ENCODE assay signal across 29 cellular contexts in genomic region chr12:114850853-114851252, GRCh38.
"Had no signal": no experiment of that assay in that cellular context is flagged by ENCODE, and none has a peak within 500 bp of the region (broad histone marks: within the 10 kb centered on the region; RNA-seq: fewer than 3 reads in every experiment).

No MANE protein-coding gene starts in this region.

- H3K9ac ChIP-seq: neural progenitor cell, parathyroid adenoma had no signal

- H3K27me3 ChIP-seq: neural progenitor cell, ovary, right lobe of liver, sigmoid colon, stomach, thyroid gland, tibial nerve, upper lobe of right lung, vagina had no signal

- ATAC-seq: naive thymus-derived CD4-positive, alpha-beta T cell; natural killer cell; psoas muscle; right cardiac atrium; right lobe of liver; stimulated activated effector memory CD8-positive, alpha-beta T cell treated with anti-CD3 and anti-CD28 coated beads, Interleukin-12 subunit alpha, Interleukin-12 subunit beta, amount 100 ng/mL, for 72 hours; stimulated activated naive B cell treated with anti-CD40 and anti-IgM and Interleukin-4, amounts not matched to agents 10 μg/mL and 1 μg/mL and 100 μg/mL, for 72 hours; upper lobe of right lung had no signal

- H3K27me3 Mint-ChIP-seq: stimulated activated naive CD8-positive, alpha-beta T cell treated with anti-CD3 and anti-CD28 coated beads, Interleukin-15, Interleukin-2, amounts not matched to agents 100 ng/mL and 50 ng/mL, for 24 hours had no signal

- H3K79me2 ChIP-seq: parathyroid adenoma had no signal

- H3K27ac Mint-ChIP-seq: naive thymus-derived CD4-positive, alpha-beta T cell; natural killer cell; nephron; neural progenitor cell; progenitor cell of endocrine pancreas; stimulated activated effector memory CD8-positive, alpha-beta T cell treated with anti-CD3 and anti-CD28 coated beads, Interleukin-12 subunit alpha, Interleukin-12 subunit beta, amount 100 ng/mL, for 72 hours; stimulated activated naive B cell treated with anti-CD40 and anti-IgM and Interleukin-4, amounts not matched to agents 10 μg/mL and 1 μg/mL and 100 μg/mL, for 72 hours; stimulated activated naive CD8-positive, alpha-beta T cell treated with anti-CD3 and anti-CD28 coated beads, Interleukin-15, Interleukin-2, amounts not matched to agents 100 ng/mL and 50 ng/mL, for 24 hours; type B pancreatic cell had no signal

- H3K4me3 ChIP-seq: neural progenitor cell, ovary, psoas muscle, right lobe of liver, sigmoid colon, stomach, thoracic aorta, thyroid gland, tibial nerve, upper lobe of right lung, vagina had no signal

- H2AFZ ChIP-seq: neural progenitor cell, parathyroid adenoma had no signal

- H3K9me3 ChIP-seq: ovary, psoas muscle, right lobe of liver, sigmoid colon, thoracic aorta, thyroid gland, upper lobe of right lung, vagina had no signal

- H3K36me3 ChIP-seq: neural progenitor cell, ovary, right lobe of liver, sigmoid colon, stomach, thoracic aorta, thyroid gland, tibial nerve, upper lobe of right lung, vagina had no signal

- H3K4me2 ChIP-seq: neural progenitor cell had no signal

- H3K27ac ChIP-seq: neural progenitor cell, ovary, parathyroid adenoma, psoas muscle, right lobe of liver, sigmoid colon, stomach, thoracic aorta, thyroid gland, tibial nerve, upper lobe of right lung, vagina had no signal

- H3K36me3 Mint-ChIP-seq: naive thymus-derived CD4-positive, alpha-beta T cell; natural killer cell; neural progenitor cell; stimulated activated effector memory CD8-positive, alpha-beta T cell treated with anti-CD3 and anti-CD28 coated beads, Interleukin-12 subunit alpha, Interleukin-12 subunit beta, amount 100 ng/mL, for 72 hours; stimulated activated naive B cell treated with anti-CD40 and anti-IgM and Interleukin-4, amounts not matched to agents 10 μg/mL and 1 μg/mL and 100 μg/mL, for 72 hours; type B pancreatic cell had no signal

- H3K4me1 Mint-ChIP-seq: naive thymus-derived CD4-positive, alpha-beta T cell; natural killer cell; stimulated activated effector memory CD8-positive, alpha-beta T cell treated with anti-CD3 and anti-CD28 coated beads, Interleukin-12 subunit alpha, Interleukin-12 subunit beta, amount 100 ng/mL, for 72 hours; stimulated activated naive B cell treated with anti-CD40 and anti-IgM and Interleukin-4, amounts not matched to agents 10 μg/mL and 1 μg/mL and 100 μg/mL, for 72 hours had no signal

- H3K4me1 ChIP-seq: neural progenitor cell, parathyroid adenoma, psoas muscle, right lobe of liver, sigmoid colon, stomach, thyroid gland, upper lobe of right lung, vagina had no signal

- DNase-seq: naive thymus-derived CD4-positive, alpha-beta T cell; natural killer cell; occipital lobe; ovary; posterior cingulate gyrus; psoas muscle; right cardiac atrium; right lobe of liver; sigmoid colon; small intestine; stimulated activated CD4-positive, alpha-beta T cell treated with anti-CD3 and anti-CD28 coated beads, Interleukin-15, amount 100 ng/mL, for 24 hours; stimulated activated CD4-positive, alpha-beta T cell treated with anti-CD3 and anti-CD28 coated beads, Interleukin-2, amount 100 ng/mL, for 24 hours; stimulated activated CD4-positive, alpha-beta T cell treated with anti-CD3 and anti-CD28 coated beads, Interleukin-2, amount 100 ng/mL, for 48 hours; stimulated activated CD4-positive, alpha-beta T cell treated with anti-CD3 and anti-CD28 coated beads, Interleukin-4, amount 100 ng/mL, for 24 hours; stimulated activated naive B cell treated with anti-CD40 and anti-IgM and Interleukin-4, amounts not matched to agents 10 μg/mL and 1 μg/mL and 100 μg/mL, for 72 hours; stimulated activated naive CD4-positive, alpha-beta T cell treated with Interleukin-2 at 50 U/mL for 16 hours; stomach; thyroid gland; upper lobe of right lung had no signal

- H3K4me3 Mint-ChIP-seq: naive thymus-derived CD4-positive, alpha-beta T cell; natural killer cell; nephron; neural progenitor cell; stimulated activated effector memory CD8-positive, alpha-beta T cell treated with anti-CD3 and anti-CD28 coated beads, Interleukin-12 subunit alpha, Interleukin-12 subunit beta, amount 100 ng/mL, for 72 hours; stimulated activated naive B cell treated with anti-CD40 and anti-IgM and Interleukin-4, amounts not matched to agents 10 μg/mL and 1 μg/mL and 100 μg/mL, for 72 hours; stimulated activated naive CD8-positive, alpha-beta T cell treated with anti-CD3 and anti-CD28 coated beads, Interleukin-15, Interleukin-2, amounts not matched to agents 100 ng/mL and 50 ng/mL, for 24 hours; type B pancreatic cell had no signal

- H3K9me3 Mint-ChIP-seq: neural progenitor cell had no signal
